In genomic region chr17:80885922-80886582, GRCh38 we compare ENCODE assay signal across 16 cellular contexts.
DNase-seq lines count a peak whose midpoint lies in the region; ATAC-seq and TF ChIP-seq lines count a peak whose summit lies in the region.
"Had no signal": no experiment of that assay in that cellular context is flagged by ENCODE, and none has a peak within 500 bp of the region (broad histone marks: within the 10 kb centered on the region; RNA-seq: fewer than 3 reads in every experiment).

No MANE protein-coding gene starts in this region.

- H3K79me1 ChIP-seq in neuronal stem cell (ENCODE audit: low read depth, low read length) = peaks cover 6% of the 10 kb centered on the region

- H3K4ac ChIP-seq in neuronal stem cell (ENCODE audit: low read length) = no peak overlapping the region

- no peak for ATAC-seq in activated T-helper 17 cell treated with anti-CD3 and anti-CD28 coated beads, Interleukin-2, amount 50 U/mL, for 72 hours (replicated peaks)

- no peak for DNase-seq in activated CD4-positive, alpha-beta T cell treated with anti-CD3 and anti-CD28 coated beads, Interleukin-2, amount 10 ng/mL, durations not matched to agents 7 days and 5 days
- no peak for DNase-seq in activated CD4-positive, alpha-beta T cell treated with anti-CD3 and anti-CD28 coated beads, Interleukin-2, amount 50 U/mL, for 4 hours
- DNase-seq in neuronal stem cell (ENCODE audit: low spot score) = no peak
- DNase-seq in ecto neural progenitor cell (ENCODE audit: low spot score) = no peak
- no peak for DNase-seq in NCI-H510A (lab: John Stamatoyannopoulos, UW)
- DNase-seq in AG08396 (ENCODE audit: low spot score) = no peak
- DNase-seq: activated gamma-delta T cell treated with Interleukin-2 at 50 U/mL for 16 hours, NCI-H1105, OCI-M1, SJCRH30, stomach had no signal

- POLR2A ChIA-PET in activated CD4-positive, alpha-beta T cell treated with anti-CD3 and anti-CD28 coated beads, Interleukin-2, amount 10 ng/mL, durations not matched to agents 7 days and 5 days (lab: Charles Lee) = no interaction called here

- peak overlapping the region; percentile 80 for H3K23ac ChIP-seq in neuronal stem cell (ENCODE audit: low read depth, low read length, poor library complexity)

- H2BK5ac ChIP-seq in neuronal stem cell (ENCODE audit: low read length) = no peak overlapping the region

- H3K27ac ChIP-seq in neuronal stem cell (replicated peaks; ENCODE audit: low read length) = no peak overlapping the region
- H3K27ac ChIP-seq: ovary, SJCRH30, stomach, upper lobe of left lung had no signal

- H2BK12ac ChIP-seq in neuronal stem cell (ENCODE audit: low read length) = no peak overlapping the region

- no peak overlapping the region for H2BK15ac ChIP-seq in neuronal stem cell (ENCODE audit: low read length)

- H3K4me1 ChIP-seq in neuronal stem cell (ENCODE audit: control insufficient read depth in 2 of 2, insufficient read depth in 1 of 2, low read depth in 1 of 2, low read length in 2 of 2) = no peaks in the 10 kb centered on the region
- H3K4me1 ChIP-seq: upper lobe of left lung had no signal

- H4K8ac ChIP-seq in neuronal stem cell (ENCODE audit: low read depth, low read length) = peak overlapping the region; percentile 92

- peak; percentile 45 for TF ChIP-seq CTCF in GM12872 (IDR thresholded peaks at IDR 0.05; ENCODE audit: insufficient read depth, low read depth, low read length)

- H3K4me1 Mint-ChIP-seq in activated CD4-positive, alpha-beta T cell treated with anti-CD3 and anti-CD28 coated beads, Interleukin-2, amount 10 ng/mL, durations not matched to agents 7 days and 5 days = peaks cover 39% of the 10 kb centered on the region
- H3K4me1 Mint-ChIP-seq in activated T-helper 17 cell treated with anti-CD3 and anti-CD28 coated beads, Interleukin-2, amount 50 U/mL, for 72 hours = peaks cover 19% of the 10 kb centered on the region

- no peak overlapping the region for H3K14ac ChIP-seq in neuronal stem cell (ENCODE audit: low read length)

- CTCF ChIA-PET in activated CD4-positive, alpha-beta T cell treated with anti-CD3 and anti-CD28 coated beads, Interleukin-2, amount 10 ng/mL, durations not matched to agents 7 days and 5 days (lab: Charles Lee) = interaction anchor here (0.8 to 4.2 kb wide), 3 partner anchors 8 to 24 kb away, joined by 3 to 14 read pairs (median 4); no protein-coding TSS in a partner anchor

- peaks cover 62% of the 10 kb centered on the region for H3K36me3 Mint-ChIP-seq in activated CD4-positive, alpha-beta T cell treated with anti-CD3 and anti-CD28 coated beads, Interleukin-2, amount 10 ng/mL, durations not matched to agents 7 days and 5 days (ENCODE audit: low read depth)
- H3K36me3 Mint-ChIP-seq in activated T-helper 17 cell treated with anti-CD3 and anti-CD28 coated beads, Interleukin-2, amount 50 U/mL, for 72 hours (ENCODE audit: low read depth) = peaks cover 82% of the 10 kb centered on the region

- no peaks in the 10 kb centered on the region for H3K27me3 ChIP-seq in neuronal stem cell (ENCODE audit: control insufficient read depth in 3 of 3, insufficient read depth in 3 of 3, low read depth in 1 of 3, low read length in 3 of 3)
- H3K27me3 ChIP-seq: ovary, SJCRH30, stomach, upper lobe of left lung had no signal

- H3K27ac Mint-ChIP-seq in activated CD4-positive, alpha-beta T cell treated with anti-CD3 and anti-CD28 coated beads, Interleukin-2, amount 10 ng/mL, durations not matched to agents 7 days and 5 days = peak overlapping the region; percentile 60
- H3K27ac Mint-ChIP-seq in activated T-helper 17 cell treated with anti-CD3 and anti-CD28 coated beads, Interleukin-2, amount 50 U/mL, for 72 hours = peak overlapping the region; percentile 66

- no peak overlapping the region for H2AFZ ChIP-seq in neuronal stem cell (ENCODE audit: low read length)

- no peak overlapping the region for H2BK120ac ChIP-seq in neuronal stem cell (ENCODE audit: low read depth, low read length)

- H3K9ac ChIP-seq in neuronal stem cell (ENCODE audit: low read depth, low read length, poor library complexity) = peak overlapping the region; percentile 21

- no peak overlapping the region for H3K4me2 ChIP-seq in neuronal stem cell (ENCODE audit: insufficient read depth, low read length, poor library complexity, severe bottlenecking)

- no peak overlapping the region for H4K91ac ChIP-seq in neuronal stem cell (ENCODE audit: low read depth, low read length, poor library complexity)

- H3K4me3 Mint-ChIP-seq in activated CD4-positive, alpha-beta T cell treated with anti-CD3 and anti-CD28 coated beads, Interleukin-2, amount 10 ng/mL, durations not matched to agents 7 days and 5 days = no peak overlapping the region
- peak overlapping the region; percentile 43 for H3K4me3 Mint-ChIP-seq in activated T-helper 17 cell treated with anti-CD3 and anti-CD28 coated beads, Interleukin-2, amount 50 U/mL, for 72 hours

- no peaks in the 10 kb centered on the region for H3K27me3 Mint-ChIP-seq in activated CD4-positive, alpha-beta T cell treated with anti-CD3 and anti-CD28 coated beads, Interleukin-2, amount 10 ng/mL, durations not matched to agents 7 days and 5 days
- no peaks in the 10 kb centered on the region for H3K27me3 Mint-ChIP-seq in activated T-helper 17 cell treated with anti-CD3 and anti-CD28 coated beads, Interleukin-2, amount 50 U/mL, for 72 hours

- no peak overlapping the region for H2AK5ac ChIP-seq in neuronal stem cell (ENCODE audit: low read depth, low read length)

- H3K18ac ChIP-seq in neuronal stem cell (ENCODE audit: low read length) = peak overlapping the region; percentile 27

- no peaks in the 10 kb centered on the region for H3K9me3 Mint-ChIP-seq in activated CD4-positive, alpha-beta T cell treated with anti-CD3 and anti-CD28 coated beads, Interleukin-2, amount 10 ng/mL, durations not matched to agents 7 days and 5 days
- no peaks in the 10 kb centered on the region for H3K9me3 Mint-ChIP-seq in activated T-helper 17 cell treated with anti-CD3 and anti-CD28 coated beads, Interleukin-2, amount 50 U/mL, for 72 hours

- H3K9me3 ChIP-seq in neuronal stem cell (replicated peaks in 1 of 2; ENCODE audit: control insufficient read depth in 2 of 2, insufficient read depth in 1 of 2, low read depth in 1 of 2, low read length in 2 of 2) = no peaks in the 10 kb centered on the region
- H3K9me3 ChIP-seq: ovary, SJCRH30, stomach, upper lobe of left lung had no signal

- peaks cover 19 to 61% of the 10 kb centered on the region in 2 donors for H3K36me3 ChIP-seq in neuronal stem cell (replicated peaks in 1 of 2; ENCODE audit: control insufficient read depth in 2 of 2, insufficient read depth in 2 of 2, low read length in 2 of 2)
- H3K36me3 ChIP-seq: ovary had no signal

- no CpG with 5 or more reads among the region's 23 CpGs for WGBS in neuronal stem cell (ENCODE audit: extremely low coverage in 2 of 2, insufficient read length in 2 of 2, insufficient replicate concordance in 1 of 2), 2 donors

- H3K4me3 ChIP-seq in neuronal stem cell (ENCODE audit: low read length in 2 of 2) = no peak overlapping the region
- H3K4me3 ChIP-seq: lung, ovary, SJCRH30, stomach, upper lobe of left lung had no signal
